ENCODE assay signal across 26 cellular contexts in genomic region chr3:45365060-45365459, GRCh38. TPM values are rescaled to one million over a fixed set of nuclear protein-coding genes. Genes with fewer than 3 reads are reported as not detected.
DNase-seq lines count a peak whose midpoint lies in the region; ATAC-seq, FAIRE-seq and TF ChIP-seq lines count a peak whose summit lies in the region.
"Had no signal": no experiment of that assay in that cellular context is flagged by ENCODE, and none has a peak within 500 bp of the region (broad histone marks: within the 10 kb centered on the region; RNA-seq: fewer than 3 reads in every experiment).

No MANE protein-coding gene starts in this region.

- no peaks in the 10 kb centered on the region for H3K27me3 ChIP-seq in bronchial epithelial cell (ENCODE audit: control insufficient read depth, insufficient read depth, low read length)
- H3K27me3 ChIP-seq: ascending aorta, esophagus muscularis mucosa, gastroesophageal sphincter had no signal

- ATAC-seq in HG03097 (IDR thresholded peaks at IDR 0.05; ENCODE audit: low FRiP score, unreplicated experiment) (no peak), HG03135 (IDR thresholded peaks at IDR 0.05; ENCODE audit: unreplicated experiment) (no peak)
- ATAC-seq: gastroesophageal sphincter; stimulated activated memory B cell treated with anti-CD40 and anti-IgM and Interleukin-4, amounts not matched to agents 10 μg/mL and 1 μg/mL and 100 μg/mL, for 72 hours had no signal

- H3K36me3 ChIP-seq in bronchial epithelial cell (ENCODE audit: control insufficient read depth, insufficient read depth, low read length) = no peaks in the 10 kb centered on the region
- H3K36me3 ChIP-seq: ascending aorta, esophagus muscularis mucosa, gastroesophageal sphincter had no signal

- DNase-seq in ELR (ENCODE audit: low read depth) (peak; percentile 52), RKO (ENCODE audit: low spot score) (peak; percentile 22), bronchial epithelial cell (ENCODE audit: low read depth) (peak; percentile 44), retinal pigment epithelial cell (ENCODE audit: low read depth) (peak; percentile 69), CD1c-positive myeloid dendritic cell (ENCODE audit: extremely low spot score) (no peak)
- DNase-seq in activated CD4-positive, alpha-beta T cell treated with anti-CD3 and anti-CD28 coated beads, Interleukin-2, amount 50 U/mL, for 1 hour = no peak
- DNase-seq: activated CD4-positive, alpha-beta T cell treated with anti-CD3 and anti-CD28 coated beads for 1 hour; activated naive CD4-positive, alpha-beta T cell treated with anti-CD3 and anti-CD28 coated beads, Interleukin-2, amount 50 U/mL, for 16 hours; Calu3; DND-41; MM.1S; NCI-H1105 treated with DMSO at 0.1 percent for 48 hours; NCI-H187 treated with DMSO at 0.1 percent for 48 hours; NCI-H2171 treated with DMSO at 0.1 percent for 48 hours; NCI-H510A treated with DMSO at 0.1 percent for 48 hours; OCI-M1; substantia nigra; trophoblast cell had no signal

- TF ChIP-seq CTCF in bronchial epithelial cell (IDR thresholded peaks at IDR 0.05; ENCODE audit: insufficient read depth, low read length, severe bottlenecking) (no peak), retinal pigment epithelial cell (conservative IDR thresholded peaks at IDR 0.05; ENCODE audit: low read depth, low read length) (no peak)

- FAIRE-seq in bronchial epithelial cell (lab: Jason Lieb, UNC) = no peak
- FAIRE-seq: H1 had no signal

- H3K4me3 ChIP-seq in bronchial epithelial cell (ENCODE audit: low read depth, low read length) = no peak overlapping the region
- H3K4me3 ChIP-seq in retinal pigment epithelial cell (ENCODE audit: low read length) = no peak overlapping the region
- H3K4me3 ChIP-seq: ascending aorta, esophagus muscularis mucosa, gastroesophageal sphincter, lung had no signal

RNA-seq across cellular contexts. Expression of gene LARS2, which starts 23.3 kb away (rescaled TPM):
- 19.0 and 19.1 TPM in 2 replicates for total RNA-seq in bronchial epithelial cell

Comparison
In these comparisons a context has a peak if more than half of its experiments do, and no peak if none do; other contexts are left out.
1. DNase-seq: peak in ELR (single experiment), RKO (single experiment), bronchial epithelial cell (single experiment) and retinal pigment epithelial cell (single experiment); none in CD1c-positive myeloid dendritic cell (single experiment) and activated CD4-positive, alpha-beta T cell treated with anti-CD3 and anti-CD28 coated beads, Interleukin-2, amount 50 U/mL, for 1 hour (single experiment).